12 cellular contexts compared by ENCODE assay signal in genomic region chr1:147618077-147618569, GRCh38. TPM values are rescaled to one million over a fixed set of nuclear protein-coding genes. Genes with fewer than 3 reads are reported as not detected.
A peak's percentile ranks its signal among the peaks of the same experiment; 100 is the strongest.
DNase-seq lines count a peak whose midpoint lies in the region; ATAC-seq, FAIRE-seq and TF ChIP-seq lines count a peak whose summit lies in the region.
"Had no signal": no experiment of that assay in that cellular context is flagged by ENCODE, and none has a peak within 500 bp of the region (broad histone marks: within the 10 kb centered on the region; RNA-seq: fewer than 3 reads in every experiment).

No MANE protein-coding gene starts in this region.

- intact Hi-C loops in Right ventricle myocardium inferior (cut with DNase I), result no loop called here

- H3K4me1 ChIP-seq in DND-41 (ENCODE audit: insufficient read depth, low read length), result peaks cover 36% of the 10 kb centered on the region

- H3K4me1 Mint-ChIP-seq in T-helper 2 cell treated with Interferon-gamma antibody and Interleukin-4, amounts not matched to agents 5 μg/mL and 100 μg/mL, for 36 hours (ENCODE audit: low read depth), result peaks cover 35% of the 10 kb centered on the region
- peaks cover 21% of the 10 kb centered on the region for H3K4me1 Mint-ChIP-seq in activated naive CD8-positive, alpha-beta T cell treated with anti-CD3 and anti-CD28 coated beads for 36 hours

- DNase-seq in DND-41, result peak; percentile 87
- peak; percentile 83 for DNase-seq in T-helper 2 cell treated with Interferon-gamma antibody and Interleukin-4, amounts not matched to agents 5 μg/mL and 100 μg/mL, for 36 hours (ENCODE audit: low spot score)
- DNase-seq in activated naive CD8-positive, alpha-beta T cell treated with anti-CD3 and anti-CD28 coated beads for 36 hours, result peak; percentile 16
- DNase-seq in stimulated activated CD4-positive, alpha-beta T cell treated with anti-CD3 and anti-CD28 coated beads, Interleukin-15, amount 100 ng/mL, for 48 hours (ENCODE audit: low read depth in 2 of 2), result peak; percentile 33 to 35
- DNase-seq in D721Med (ENCODE audit: insufficient read length, low spot score), result no peak
- no peak for DNase-seq in GM10266 (ENCODE audit: extremely low spot score)
- no peak for DNase-seq in Right ventricle myocardium inferior (ENCODE audit: missing footprints)
- DNase-seq: NCI-H2227 treated with DMSO at 0.1 percent for 48 hours, occipital lobe had no signal

- peak overlapping the region; percentile 46 for H3K4me2 ChIP-seq in DND-41 (ENCODE audit: insufficient read depth, low read length)

- peak overlapping the region; percentile 20 for H3K9ac ChIP-seq in DND-41 (ENCODE audit: low read depth, low read length)

- no peak overlapping the region for H3K4me3 ChIP-seq in DND-41 (ENCODE audit: low read depth in 1 of 2, low read length in 2 of 2)

- peak overlapping the region; percentile 68 for H3K27ac ChIP-seq in DND-41 (ENCODE audit: low read length)
- H3K27ac ChIP-seq: C4-2B had no signal

- peak overlapping the region; percentile 92 for H3K27ac Mint-ChIP-seq in T-helper 2 cell treated with Interferon-gamma antibody and Interleukin-4, amounts not matched to agents 5 μg/mL and 100 μg/mL, for 36 hours
- peak overlapping the region; percentile 69 for H3K27ac Mint-ChIP-seq in activated naive CD8-positive, alpha-beta T cell treated with anti-CD3 and anti-CD28 coated beads for 36 hours

- no peaks in the 10 kb centered on the region for H3K9me3 ChIP-seq in DND-41 (ENCODE audit: insufficient read depth, low read length, severe bottlenecking)

- H3K4me3 Mint-ChIP-seq in T-helper 2 cell treated with Interferon-gamma antibody and Interleukin-4, amounts not matched to agents 5 μg/mL and 100 μg/mL, for 36 hours, result peak overlapping the region; percentile 74
- H3K4me3 Mint-ChIP-seq in activated naive CD8-positive, alpha-beta T cell treated with anti-CD3 and anti-CD28 coated beads for 36 hours, result no peak overlapping the region

- no peaks in the 10 kb centered on the region for H3K27me3 ChIP-seq in DND-41 (ENCODE audit: insufficient read depth, low read length, poor library complexity)

- H3K79me2 ChIP-seq in DND-41 (ENCODE audit: insufficient read depth, low read length), result no peaks in the 10 kb centered on the region

- ATAC-seq in DND-41 (ENCODE audit: insufficient read depth, low read depth) (peak; percentile 99), GM21717 (IDR thresholded peaks at IDR 0.05; ENCODE audit: unreplicated experiment) (no peak), Right ventricle myocardium inferior (no peak)

- H3K36me3 ChIP-seq in DND-41 (ENCODE audit: insufficient read depth, low read length), result peaks cover 67% of the 10 kb centered on the region

- no peaks in the 10 kb centered on the region for H4K20me1 ChIP-seq in DND-41 (ENCODE audit: insufficient read depth, low read length)

- H3K27me3 Mint-ChIP-seq in T-helper 2 cell treated with Interferon-gamma antibody and Interleukin-4, amounts not matched to agents 5 μg/mL and 100 μg/mL, for 36 hours (ENCODE audit: low read depth), result no peaks in the 10 kb centered on the region
- no peaks in the 10 kb centered on the region for H3K27me3 Mint-ChIP-seq in activated naive CD8-positive, alpha-beta T cell treated with anti-CD3 and anti-CD28 coated beads for 36 hours

- TF ChIP-seq CTCF in DND-41 (IDR thresholded peaks at IDR 0.05; ENCODE audit: borderline replicate concordance, extremely low read depth, low read length, poor library complexity, severe bottlenecking), result peak; percentile 56
- no peak for TF ChIP-seq CTCF in D721Med (IDR thresholded peaks at IDR 0.05; ENCODE audit: insufficient read depth, missing control alignments)
- no peak for TF ChIP-seq CTCF in GM10266 (IDR thresholded peaks at IDR 0.05; ENCODE audit: control insufficient read depth, insufficient read depth, low read depth, missing control alignments)

- H3K36me3 Mint-ChIP-seq in T-helper 2 cell treated with Interferon-gamma antibody and Interleukin-4, amounts not matched to agents 5 μg/mL and 100 μg/mL, for 36 hours (ENCODE audit: low read depth), result peaks cover 64% of the 10 kb centered on the region
- peaks cover 31% of the 10 kb centered on the region for H3K36me3 Mint-ChIP-seq in activated naive CD8-positive, alpha-beta T cell treated with anti-CD3 and anti-CD28 coated beads for 36 hours

- no peak overlapping the region; the same call in 1 of the 2 replicates for H2AFZ ChIP-seq in DND-41 (ENCODE audit: low read depth, low read length)

- FAIRE-seq in D721Med (lab: Jason Lieb, UNC), result no peak
- FAIRE-seq: colon had no signal

- H3K9me3 Mint-ChIP-seq in T-helper 2 cell treated with Interferon-gamma antibody and Interleukin-4, amounts not matched to agents 5 μg/mL and 100 μg/mL, for 36 hours, result no peaks in the 10 kb centered on the region
- no peaks in the 10 kb centered on the region for H3K9me3 Mint-ChIP-seq in activated naive CD8-positive, alpha-beta T cell treated with anti-CD3 and anti-CD28 coated beads for 36 hours

RNA-seq across cellular contexts. Expression of gene ACP6, which starts 52.2 kb away (rescaled TPM):
- total RNA-seq in activated naive CD8-positive, alpha-beta T cell treated with anti-CD3 and anti-CD28 coated beads for 36 hours, result 10 to 100 TPM; 11.2 to 16.8 TPM
- total RNA-seq in Right ventricle myocardium inferior, result 8.9 TPM

Comparison
In these comparisons a context has a peak if more than half of its experiments do, and no peak if none do; other contexts are left out.
1. DNase-seq: peak in DND-41 (single experiment), T-helper 2 cell treated with Interferon-gamma antibody and Interleukin-4, amounts not matched to agents 5 μg/mL and 100 μg/mL, for 36 hours (single experiment), activated naive CD8-positive, alpha-beta T cell treated with anti-CD3 and anti-CD28 coated beads for 36 hours (single experiment) and stimulated activated CD4-positive, alpha-beta T cell treated with anti-CD3 and anti-CD28 coated beads, Interleukin-15, amount 100 ng/mL, for 48 hours (2 of 2); none in D721Med (single experiment), GM10266 (single experiment) and Right ventricle myocardium inferior (single experiment).